Comparison of ENCODE assay signal across 8 cellular contexts in genomic region chr7:100674441-100675407, GRCh38. TPM values are rescaled to one million over a fixed set of nuclear protein-coding genes. Genes with fewer than 3 reads are reported as not detected.
DNase-seq lines count a peak whose midpoint lies in the region; ATAC-seq and TF ChIP-seq lines count a peak whose summit lies in the region.

No MANE protein-coding gene starts in this region.

- H3K36me3 ChIP-seq in thoracic aorta = peaks cover 32% of the 10 kb centered on the region

- H3K4me3 ChIP-seq in coronary artery = peak overlapping the region; percentile 96
- peak overlapping the region; percentile 92 for H3K4me3 ChIP-seq in thoracic aorta

- peak overlapping the region; percentile 95 for H3K27ac Mint-ChIP-seq in T-helper 17 cell

- H3K9me3 ChIP-seq in T-helper 17 cell (ENCODE audit: control insufficient read depth, low read length, poor library complexity, severe bottlenecking) = no peaks in the 10 kb centered on the region
- no peaks in the 10 kb centered on the region for H3K9me3 ChIP-seq in thoracic aorta

- peak; percentile 2 for ATAC-seq in T-helper 17 cell
- ATAC-seq in thoracic aorta (ENCODE audit: insufficient number of reproducible peaks, low FRiP score, low read depth) = no peak
- ATAC-seq in HG02840 (IDR thresholded peaks at IDR 0.05; ENCODE audit: low FRiP score, unreplicated experiment) = no peak
- ATAC-seq in GM19463 (IDR thresholded peaks at IDR 0.05; ENCODE audit: unreplicated experiment) = no peak

- peak overlapping the region; percentile 98 to 99 for H3K27ac ChIP-seq in coronary artery
- peak overlapping the region; percentile 97 to 98 for H3K27ac ChIP-seq in thoracic aorta

- peaks cover 31% of the 10 kb centered on the region for H3K4me1 Mint-ChIP-seq in T-helper 17 cell

- H3K36me3 Mint-ChIP-seq in T-helper 17 cell (ENCODE audit: low read depth) = peaks cover 4% of the 10 kb centered on the region

- H3K4me3 Mint-ChIP-seq in T-helper 17 cell = peak overlapping the region; percentile 98

- peaks cover 7 to 8% of the 10 kb centered on the region in 2 donors for H3K4me1 ChIP-seq in thoracic aorta (ENCODE audit: control insufficient read depth in 1 of 2, low read depth in 2 of 2)

- H3K27me3 Mint-ChIP-seq in T-helper 17 cell = no peaks in the 10 kb centered on the region

- DNase-seq in stimulated activated CD4-positive, alpha-beta T cell treated with anti-CD3 and anti-CD28 coated beads, Interleukin-15, amount 100 ng/mL, for 24 hours = peak; percentile 53
- DNase-seq in stimulated activated CD4-positive, alpha-beta T cell treated with anti-CD3 and anti-CD28 coated beads, Interleukin-1b, Interleukin-23, amount 100 ng/mL, for 48 hours = no peak
- DNase-seq in T-helper 17 cell (peak in 1 of 3 donors; percentile 41), coronary artery (ENCODE audit: low spot score) (no peak), medulla oblongata (ENCODE audit: extremely low spot score) (peak; percentile 16), thoracic aorta (ENCODE audit: low spot score) (no peak)

- H3K27me3 ChIP-seq in thoracic aorta (replicated peaks; ENCODE audit: insufficient read depth) = no peaks in the 10 kb centered on the region

- no peak for TF ChIP-seq CTCF in coronary artery (IDR thresholded peaks at IDR 0.05)
- no peak for TF ChIP-seq CTCF in thoracic aorta (IDR thresholded peaks at IDR 0.05)

RNA-seq across cellular contexts. Expression of gene GNB2, which starts 1.2 kb away (rescaled TPM):
- total RNA-seq in T-helper 17 cell (100 to 1,000 TPM; 140 to 161 TPM), thoracic aorta (100 to 1,000 TPM; 176 to 255 TPM)

RNA-seq across cellular contexts. Expression of gene ACTL6B, which starts 18.5 kb away (rescaled TPM):
- total RNA-seq in T-helper 17 cell = not detected
- not detected for total RNA-seq in thoracic aorta

RNA-seq across cellular contexts. Expression of gene GIGYF1, which starts 19.3 kb away (rescaled TPM):
- total RNA-seq in T-helper 17 cell (10 to 100 TPM; 70.3 to 71.5 TPM), thoracic aorta (10 to 100 TPM; 35.7 to 40.7 TPM)

RNA-seq across cellular contexts. Expression of gene POP7, which starts 31.2 kb away (rescaled TPM):
- total RNA-seq in T-helper 17 cell (10 to 100 TPM; 10.1 to 12.4 TPM), thoracic aorta (10 to 100 TPM; 19.6 to 21.0 TPM)

RNA-seq across cellular contexts. Expression of gene TFR2, which starts 33.4 kb away (rescaled TPM):
- total RNA-seq in T-helper 17 cell (1 to 10 TPM; 4.5 to 6.1 TPM), thoracic aorta (1 to 10 TPM in 1 of 2 donors, under 1 TPM in 1; 0.35 to 1.9 TPM)

Comparison
In these comparisons a context has a peak if more than half of its experiments do, and no peak if none do; other contexts are left out.
1. DNase-seq: peak in stimulated activated CD4-positive, alpha-beta T cell treated with anti-CD3 and anti-CD28 coated beads, Interleukin-15, amount 100 ng/mL, for 24 hours (single experiment) and medulla oblongata (single experiment); none in stimulated activated CD4-positive, alpha-beta T cell treated with anti-CD3 and anti-CD28 coated beads, Interleukin-1b, Interleukin-23, amount 100 ng/mL, for 48 hours (single experiment), coronary artery (single experiment) and thoracic aorta (single experiment).